ENCODE assay signal across 9 cellular contexts in genomic region chr4:140326395-140326993, GRCh38. TPM values are rescaled to one million over a fixed set of nuclear protein-coding genes. Genes with fewer than 3 reads are reported as not detected.
DNase-seq lines count a peak whose midpoint lies in the region; ATAC-seq, FAIRE-seq and TF ChIP-seq lines count a peak whose summit lies in the region.
"Had no signal": no experiment of that assay in that cellular context is flagged by ENCODE, and none has a peak within 500 bp of the region (broad histone marks: within the 10 kb centered on the region; RNA-seq: fewer than 3 reads in every experiment).

No MANE protein-coding gene starts in this region.

- BruUV-seq in HCT116 (replicated peaks; lab: Mats Ljungman, UMichigan) = no TSS peak

- peak; percentile 93 for ATAC-seq in HCT116

- POLR2A ChIA-PET in HCT116 (lab: Charles Lee) = interaction anchor here (0.8 to 0.9 kb wide), 2 partner anchors 26 to 72 kb away, joined by 3 read pairs; no protein-coding TSS in a partner anchor

- H3K36me3 Mint-ChIP-seq in progenitor cell of endocrine pancreas (ENCODE audit: insufficient read depth) = no peaks in the 10 kb centered on the region

- no peaks in the 10 kb centered on the region for H3K27me3 ChIP-seq in HCT116 (ENCODE audit: insufficient read depth, low read length)

- no peaks in the 10 kb centered on the region for H3K9me3 ChIP-seq in HCT116 (ENCODE audit: control insufficient read depth in 1 of 2, insufficient read depth in 1 of 2, low read depth in 1 of 2, low read length in 2 of 2)

- peaks cover 5% of the 10 kb centered on the region for H3K4me1 Mint-ChIP-seq in progenitor cell of endocrine pancreas (ENCODE audit: low read depth)

- TF ChIP-seq CTCF in AG10803 (conservative IDR thresholded peaks at IDR 0.05; ENCODE audit: low read length) (peak; percentile 87), HCT116 (IDR thresholded peaks at IDR 0.05 in 2 of 3, conservative IDR thresholded peaks at IDR 0.05 in 1 of 3; ENCODE audit: borderline replicate concordance in 1 of 3, insufficient read depth in 1 of 3, low read depth in 2 of 3, low read length in 2 of 3) (peak; percentile 75 to 77 (median 76)), fibroblast of villous mesenchyme (IDR thresholded peaks at IDR 0.05; ENCODE audit: insufficient read depth, low read depth, low read length) (peak; percentile 78), progenitor cell of endocrine pancreas (IDR thresholded peaks at IDR 0.05; ENCODE audit: unreplicated experiment) (peak; percentile 66)

- H3K9me2 ChIP-seq in HCT116 (ENCODE audit: insufficient read depth) = no peaks in the 10 kb centered on the region

- no peaks in the 10 kb centered on the region for H3K4me1 ChIP-seq in HCT116 (ENCODE audit: control insufficient read depth in 1 of 2, insufficient read depth in 2 of 2, low read length in 2 of 2)

- no peak for TF ChIP-seq POLR2A in HCT116 (IDR thresholded peaks at IDR 0.05; ENCODE audit: borderline replicate concordance, extremely low read depth, insufficient read depth, insufficient read length)

- H2AFZ ChIP-seq in HCT116 (ENCODE audit: low read depth, low read length, poor library complexity, severe bottlenecking) = no peak overlapping the region

- in situ Hi-C loops in SK-MEL-5 (cut with HindIII; ENCODE audit: low pct_unique_long_range_greater_than_20kb, low sequenced_read_pairs) = no loop called here

- peaks cover 10% of the 10 kb centered on the region for H3K9me3 Mint-ChIP-seq in progenitor cell of endocrine pancreas (ENCODE audit: low read depth)
- H3K9me3 Mint-ChIP-seq: stimulated activated naive CD8-positive, alpha-beta T cell treated with anti-CD3 and anti-CD28 coated beads, Interleukin-15, Interleukin-2, amounts not matched to agents 100 ng/mL and 50 ng/mL, for 24 hours had no signal

- RAD21 ChIA-PET in HCT116 (lab: Charles Lee; ENCODE audit: low non-redundant PET in 1 of 2, low total read pairs in 2 of 2, uncharacterized antibody in 2 of 2, unreplicated experiment in 2 of 2) = interaction anchor here in 1 of 2 experiments (1.3 kb wide), 1 partner anchor 314 kb away, joined by 3 read pairs; no protein-coding TSS in a partner anchor

- H3K9ac ChIP-seq in HCT116 (ENCODE audit: low read length) = no peak overlapping the region

- H3K36me3 ChIP-seq in HCT116 (ENCODE audit: control insufficient read depth in 1 of 2, insufficient read depth in 2 of 2, low read length in 2 of 2) = no peaks in the 10 kb centered on the region

- TF ChIP-seq RAD21 in HCT116 (IDR thresholded peaks at IDR 0.05; ENCODE audit: low read depth) = peak; percentile 85

- H3K27ac ChIP-seq in HCT116 (ENCODE audit: low read depth, low read length) = no peak overlapping the region

- no peaks in the 10 kb centered on the region for H4K20me1 ChIP-seq in HCT116 (ENCODE audit: insufficient read depth)

- no peak for FAIRE-seq in GM19239 (lab: Jason Lieb, UNC)

- peak; percentile 60 for DNase-seq in AG10803 (ENCODE audit: low read depth)
- DNase-seq in HCT116 (ENCODE audit: low read depth, low spot score) = peak; percentile 33
- peak; percentile 57 for DNase-seq in SK-MEL-5 (ENCODE audit: low read depth, low spot score)
- DNase-seq in fibroblast of villous mesenchyme (ENCODE audit: low read depth) = peak; percentile 60
- DNase-seq in progenitor cell of endocrine pancreas (ENCODE audit: low spot score, unreplicated experiment) = no peak
- no peak for DNase-seq in GM19239 (ENCODE audit: insufficient read length, low spot score)
- no peak for DNase-seq in activated T-cell treated with anti-CD3 and anti-CD28 coated beads, Interleukin-2, amount 50 U/mL, for 48 hours
- DNase-seq in HUDEP-2 (lab: John Stamatoyannopoulos, UW; ENCODE audit: unreplicated experiment in 76 of 76) = no peak

- CTCF ChIA-PET in HCT116 (lab: Charles Lee) = interaction anchor here (0.6 to 2.1 kb wide), 15 partner anchors 9 to 670 kb away, joined by 3 to 20 read pairs (median 4); partner anchors contain the start of gene SCOC

- intact Hi-C loops in HCT116 (cut with micrococcal nuclease) = loop anchor here (1.0 kb wide), 2 partner anchors 314 to 670 kb away; no protein-coding TSS in a partner anchor

- H3K27ac Mint-ChIP-seq in progenitor cell of endocrine pancreas = no peak overlapping the region
- H3K27ac Mint-ChIP-seq: stimulated activated naive CD8-positive, alpha-beta T cell treated with anti-CD3 and anti-CD28 coated beads, Interleukin-15, Interleukin-2, amounts not matched to agents 100 ng/mL and 50 ng/mL, for 24 hours had no signal

- H3K4me3 ChIP-seq in AG10803 (ENCODE audit: low read length) = no peak overlapping the region
- no peak overlapping the region for H3K4me3 ChIP-seq in HCT116 (replicated peaks in 1 of 2; ENCODE audit: low read depth in 1 of 2, low read length in 2 of 2)
- no peak overlapping the region for H3K4me3 ChIP-seq in fibroblast of villous mesenchyme (ENCODE audit: low read depth, low read length)

- H3K4me3 Mint-ChIP-seq in progenitor cell of endocrine pancreas (ENCODE audit: low read depth) = no peak overlapping the region
- H3K4me3 Mint-ChIP-seq: stimulated activated naive CD8-positive, alpha-beta T cell treated with anti-CD3 and anti-CD28 coated beads, Interleukin-15, Interleukin-2, amounts not matched to agents 100 ng/mL and 50 ng/mL, for 24 hours had no signal

- H3K4me2 ChIP-seq in HCT116 (ENCODE audit: low read length) = no peak overlapping the region

- H3K79me2 ChIP-seq in HCT116 (ENCODE audit: insufficient read depth, low read length) = no peaks in the 10 kb centered on the region

- H3K27me3 Mint-ChIP-seq in progenitor cell of endocrine pancreas = no peaks in the 10 kb centered on the region
- H3K27me3 Mint-ChIP-seq: stimulated activated naive CD8-positive, alpha-beta T cell treated with anti-CD3 and anti-CD28 coated beads, Interleukin-15, Interleukin-2, amounts not matched to agents 100 ng/mL and 50 ng/mL, for 24 hours had no signal

TF ChIP-seq in HCT116, 20 proteins besides CTCF, POLR2A, EP300 and RAD21:
- TF ChIP-seq CEBPB (IDR thresholded peaks at IDR 0.05; ENCODE audit: low read depth) (0 out of 2 replicates have a peak, but pooled peaks have one; percentile 10), EZH2phosphoT487 (IDR thresholded peaks at IDR 0.05; ENCODE audit: borderline replicate concordance) (no peak)

RNA-seq across cellular contexts. Expression of gene SCOC, which starts 47.0 kb away (rescaled TPM):
- total RNA-seq in HCT116 (2021; ENCODE audit: unreplicated experiment) = 52.2 TPM
- 12.5 and 18.7 TPM in 2 replicates for polyA plus RNA-seq in HCT116 (2012)
- 45.9 and 50.7 TPM in 2 replicates for total RNA-seq in SK-MEL-5 (2014; rRNA removed; shearing (Covaris generic))
- 37.4 and 42.9 TPM in 2 replicates for polyA plus RNA-seq in SK-MEL-5 (2015; cell fraction: cytosol; rRNA removed)
- polyA plus RNA-seq in SK-MEL-5 (2015; cell fraction: nucleus; rRNA removed) = 16.2 and 20.0 TPM in 2 replicates
- total RNA-seq in fibroblast of villous mesenchyme = 42.8 and 84.6 TPM in 2 replicates
- total RNA-seq in progenitor cell of endocrine pancreas = 95.6 and 97.2 TPM in 2 replicates

Comparison
In these comparisons a context has a peak if more than half of its experiments do, and no peak if none do; other contexts are left out.
1. DNase-seq: peak in AG10803 (single experiment), HCT116 (single experiment), SK-MEL-5 (single experiment) and fibroblast of villous mesenchyme (single experiment); none in progenitor cell of endocrine pancreas (single experiment), GM19239 (single experiment), activated T-cell treated with anti-CD3 and anti-CD28 coated beads, Interleukin-2, amount 50 U/mL, for 48 hours (0 of 2) and HUDEP-2 (0 of 76).
2. Peak in every context shown above with its lines, with median percentiles within 50 percentile points of each other: CTCF ChIP-seq.